1 cellular context compared by ENCODE assay signal in genomic region chr16:23278031-23278430, GRCh38.
TF ChIP-seq lines count a peak whose summit lies in the region.

No MANE protein-coding gene starts in this region.

TF ChIP-seq in H1, 55 proteins besides CTCF, POLR2A, EP300 and RAD21:
- TF ChIP-seq TAF7 (optimal IDR thresholded peaks at IDR 0.05; ENCODE audit: borderline replicate concordance, low read depth, low read length) = no peak
- TF ChIP-seq HDAC6 (IDR thresholded peaks at IDR 0.05; ENCODE audit: low read depth, low read length) = no peak
- no peak for TF ChIP-seq EZH2 (IDR thresholded peaks at IDR 0.05; ENCODE audit: low read depth, low read length, severe bottlenecking)
- no peak for TF ChIP-seq SP1 (IDR thresholded peaks at IDR 0.05; ENCODE audit: low read depth, low read length)
